In the genomic region with DNA sequence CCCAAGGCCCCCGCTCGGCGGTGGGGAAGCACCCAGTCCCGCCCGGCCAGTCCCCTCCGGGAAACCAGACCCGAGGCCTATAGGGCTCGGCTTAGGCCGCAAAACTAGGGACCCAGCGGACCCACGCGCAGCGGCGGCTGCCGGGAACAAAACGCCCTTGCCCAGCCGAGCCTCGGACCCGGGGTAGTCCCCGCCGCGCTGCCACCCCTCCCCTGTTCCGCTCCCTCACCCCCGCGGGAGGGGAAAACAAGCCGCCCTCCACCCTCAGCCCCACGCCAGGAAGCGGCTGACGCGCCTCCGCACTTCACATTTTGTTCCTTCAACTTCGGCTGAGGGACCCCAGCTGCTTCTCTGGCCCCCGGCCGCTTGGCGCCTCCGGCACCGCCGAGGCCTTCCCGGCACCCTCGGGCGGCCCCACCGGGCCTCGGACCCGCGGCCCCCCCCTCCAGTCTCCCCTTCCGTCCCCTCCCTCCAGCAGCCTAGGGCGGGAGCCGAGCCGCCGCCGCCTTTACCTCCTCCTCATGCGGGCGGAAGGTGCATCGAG, we compare ENCODE assay signal across 8 cellular contexts. TPM values are rescaled to one million over a fixed set of nuclear protein-coding genes. Genes with fewer than 3 reads are reported as not detected.
DNase-seq lines count a peak whose midpoint lies in the region; ATAC-seq, FAIRE-seq and TF ChIP-seq lines count a peak whose summit lies in the region.

No MANE protein-coding gene starts in this region.

- H2BK15ac ChIP-seq in H9 (ENCODE audit: low read depth, low read length) = no peak overlapping the region
- no peak overlapping the region for H2BK15ac ChIP-seq in H1 (ENCODE audit: low read length)

- H4K5ac ChIP-seq in H9 (ENCODE audit: insufficient read length, low read depth, low read length) (no peak overlapping the region), H1 (ENCODE audit: insufficient read length, low read depth, low read length) (peak overlapping the region; percentile 27)

- no peak for TF ChIP-seq POLR2A in H1 (IDR thresholded peaks at IDR 0.05; ENCODE audit: control extremely low read depth in 1 of 2, low read depth in 2 of 2, low read length in 2 of 2)

- H3K27ac ChIP-seq in H9 (ENCODE audit: insufficient read length, low read depth, low read length) = no peak overlapping the region
- peak overlapping the region; percentile 84; the same call in 1 of the 2 replicates for H3K27ac ChIP-seq in H1 (ENCODE audit: low read depth, low read length)

- TF ChIP-seq CTCF in GM10266 (IDR thresholded peaks at IDR 0.05; ENCODE audit: control insufficient read depth, insufficient read depth, low read depth, missing control alignments) = no peak
- no peak for TF ChIP-seq CTCF in H9 (conservative IDR thresholded peaks at IDR 0.05)
- TF ChIP-seq CTCF in LNCaP clone FGC (IDR thresholded peaks at IDR 0.05; ENCODE audit: control insufficient read depth, extremely low read depth, insufficient read depth) = no peak
- no peak for TF ChIP-seq CTCF in H1 (IDR thresholded peaks at IDR 0.05; ENCODE audit: control extremely low read depth in 1 of 3, insufficient read depth in 1 of 3, low read depth in 1 of 3, low read length in 3 of 3)

- H3K27me3 Mint-ChIP-seq in H9 (ENCODE audit: low read depth) = no peaks in the 10 kb centered on the region
- H3K27me3 Mint-ChIP-seq in activated CD8-positive, alpha-beta T cell treated with anti-CD3 and anti-CD28 coated beads, Interleukin-2, amount 10 ng/mL, durations not matched to agents 7 days and 5 days (ENCODE audit: low read depth) = no peaks in the 10 kb centered on the region

- peak overlapping the region; percentile 84 to 89 for H3K4me3 Mint-ChIP-seq in H9
- H3K4me3 Mint-ChIP-seq in activated CD8-positive, alpha-beta T cell treated with anti-CD3 and anti-CD28 coated beads, Interleukin-2, amount 10 ng/mL, durations not matched to agents 7 days and 5 days = peak overlapping the region; percentile 94

- H2AFZ ChIP-seq in H9 (ENCODE audit: low read length) (no peak overlapping the region), H1 (ENCODE audit: low read length) (no peak overlapping the region)

- peak overlapping the region; percentile 84 for H4K91ac ChIP-seq in H9 (ENCODE audit: insufficient read length, low read depth, low read length)
- H4K91ac ChIP-seq in H1 (replicated peaks; ENCODE audit: insufficient read length, low read length) = no peak overlapping the region

- peaks cover 4% of the 10 kb centered on the region for H3K23me2 ChIP-seq in H9 (ENCODE audit: insufficient read length, low read depth, low read length, poor library complexity, severe bottlenecking)
- H3K23me2 ChIP-seq in H1 (ENCODE audit: low read depth, low read length) = no peaks in the 10 kb centered on the region

- H3K23ac ChIP-seq in H9 (ENCODE audit: insufficient read length, low read depth, low read length) = no peak overlapping the region
- no peak overlapping the region for H3K23ac ChIP-seq in H1 (ENCODE audit: insufficient read length)

- no peak overlapping the region for H2BK120ac ChIP-seq in H9 (ENCODE audit: low read depth, low read length, poor library complexity, severe bottlenecking)
- no peak overlapping the region for H2BK120ac ChIP-seq in H1 (replicated peaks; ENCODE audit: low read depth, low read length)

- no peak overlapping the region for H2BK12ac ChIP-seq in H9 (ENCODE audit: insufficient read length, low read depth, low read length)
- no peak overlapping the region for H2BK12ac ChIP-seq in H1 (ENCODE audit: low read depth, low read length)

- peaks cover 27 to 33% (median 33%) of the 10 kb centered on the region in 3 experiments for H3K36me3 Mint-ChIP-seq in H9 (ENCODE audit: insufficient read depth in 1 of 3, low read depth in 3 of 3)
- H3K36me3 Mint-ChIP-seq in activated CD8-positive, alpha-beta T cell treated with anti-CD3 and anti-CD28 coated beads, Interleukin-2, amount 10 ng/mL, durations not matched to agents 7 days and 5 days (ENCODE audit: low read depth) = peaks cover 31% of the 10 kb centered on the region

- no peak overlapping the region; the same call in 1 of the 2 replicates for H3K4ac ChIP-seq in H9 (ENCODE audit: low read depth, low read length)
- peak overlapping the region; percentile 85 for H3K4ac ChIP-seq in H1 (replicated peaks; ENCODE audit: insufficient read length, low read depth, low read length)

- H3K79me2 ChIP-seq in H9 (ENCODE audit: insufficient read depth, low read length) (peaks cover 19% of the 10 kb centered on the region), H1 (ENCODE audit: control insufficient read depth in 1 of 2, insufficient read depth in 2 of 2, low read length in 2 of 2) (peaks cover 19 to 46% of the 10 kb centered on the region in 2 experiments)

- H2BK20ac ChIP-seq in H9 (ENCODE audit: low read depth, low read length, poor library complexity, severe bottlenecking) = no peak overlapping the region
- H2BK20ac ChIP-seq in H1 (ENCODE audit: low read length) = no peak overlapping the region

- H3K4me1 ChIP-seq in H9 (ENCODE audit: insufficient read depth, low read length) = no peaks in the 10 kb centered on the region; the same call in 1 of the 2 replicates
- H3K4me1 ChIP-seq in H1 (replicated peaks in 1 of 4; ENCODE audit: control insufficient read depth in 3 of 4, insufficient read depth in 4 of 4, low read length in 3 of 4) = peaks cover 0 to 2% (median 1%) of the 10 kb centered on the region in 4 experiments; a peak in 3 of 7 replicates

- H3K9me3 ChIP-seq in H9 (ENCODE audit: control insufficient read depth, low read depth, low read length) (no peaks in the 10 kb centered on the region), H1 (ENCODE audit: insufficient read depth in 2 of 2, low read depth in 1 of 2, low read length in 1 of 2) (no peaks in the 10 kb centered on the region)

- H3K9ac ChIP-seq in H9 (ENCODE audit: extremely low read depth, insufficient read length, low read length) (peak overlapping the region; percentile 89), H1 (replicated peaks in 1 of 4; ENCODE audit: extremely low read depth in 1 of 4, low read depth in 3 of 4, low read length in 3 of 4) (peak overlapping the region; percentile 39 to 88 (median 82); a peak in 6 of 7 replicates)

- H3T11ph ChIP-seq in H9 (ENCODE audit: low read length) = no peak overlapping the region

- H2AK5ac ChIP-seq in H9 (ENCODE audit: insufficient read length, low read length) (no peak overlapping the region), H1 (ENCODE audit: low read depth, low read length) (no peak overlapping the region)

- H3K27me3 ChIP-seq in H9 (ENCODE audit: insufficient read depth, low read length) (no peaks in the 10 kb centered on the region), H1 (replicated peaks in 1 of 4; ENCODE audit: control insufficient read depth in 3 of 4, extremely low read depth in 1 of 4, insufficient read depth in 3 of 4, low read length in 3 of 4) (no peaks in the 10 kb centered on the region)

- H3K4me3 ChIP-seq in LNCaP clone FGC (ENCODE audit: low read depth, low read length) (peak overlapping the region; percentile 95), H1 (ENCODE audit: extremely low read depth in 1 of 4, insufficient read depth in 2 of 4, low read depth in 3 of 4, low read length in 4 of 4) (peak overlapping the region; percentile 59 to 95 (median 79))

- TF ChIP-seq RAD21 in H1 (IDR thresholded peaks at IDR 0.05 in 1 of 2, conservative IDR thresholded peaks at IDR 0.05 in 1 of 2; ENCODE audit: low read depth in 2 of 2, low read length in 2 of 2) = no peak

- peaks cover 3% of the 10 kb centered on the region for H3K79me1 ChIP-seq in H9 (ENCODE audit: insufficient read depth, low read depth, low read length, poor library complexity, severe bottlenecking)
- peaks cover 2% of the 10 kb centered on the region; the same call in 1 of the 2 replicates for H3K79me1 ChIP-seq in H1 (ENCODE audit: low read depth, low read length)

- peak overlapping the region; percentile 94 for H3K14ac ChIP-seq in H9 (ENCODE audit: insufficient read depth, low read length)
- no peak overlapping the region for H3K14ac ChIP-seq in H1 (ENCODE audit: insufficient read length)

- peaks cover 19 to 21% of the 10 kb centered on the region in 2 experiments for H3K4me1 Mint-ChIP-seq in H9
- H3K4me1 Mint-ChIP-seq in activated CD8-positive, alpha-beta T cell treated with anti-CD3 and anti-CD28 coated beads, Interleukin-2, amount 10 ng/mL, durations not matched to agents 7 days and 5 days (ENCODE audit: low read depth) = peaks cover 42% of the 10 kb centered on the region

- FAIRE-seq in H1 (lab: Jason Lieb, UNC) = no peak

- H2BK5ac ChIP-seq in H9 (ENCODE audit: insufficient read length, low read length) (no peak overlapping the region), H1 (ENCODE audit: low read depth, low read length) (no peak overlapping the region; the same call in 1 of the 2 replicates)

- DNase-seq in GM10266 (ENCODE audit: extremely low spot score) = peak; percentile 58
- DNase-seq in H9 = peak; percentile 33
- DNase-seq in LNCaP clone FGC (ENCODE audit: low read depth) = no peak
- DNase-seq in activated CD8-positive, alpha-beta T cell treated with anti-CD3 and anti-CD28 coated beads, Interleukin-2, amount 10 ng/mL, durations not matched to agents 7 days and 5 days = no peak
- no peak for DNase-seq in H1 (ENCODE audit: low read depth in 1 of 2, low spot score in 2 of 2)
- peak; percentile 42 for DNase-seq in midbrain (lab: John Stamatoyannopoulos, UW)
- DNase-seq in stimulated activated CD8-positive, alpha-beta memory T cell treated with anti-CD3 and anti-CD28 coated beads, Interleukin-4, amount 100 ng/mL, for 24 hours (ENCODE audit: low read depth) = peak; percentile 37
- DNase-seq in NCI-H2107 treated with DMSO at 0.1 percent for 48 hours (lab: John Stamatoyannopoulos, UW; ENCODE audit: unreplicated experiment) = no peak

- H4K20me1 ChIP-seq in H9 (ENCODE audit: control insufficient read depth, insufficient read depth, insufficient read length) (no peaks in the 10 kb centered on the region), H1 (replicated peaks in 1 of 2; ENCODE audit: control insufficient read depth in 1 of 2, insufficient read depth in 2 of 2, low read length in 2 of 2) (peaks cover 5 to 6% of the 10 kb centered on the region in 2 experiments)

- H4K8ac ChIP-seq in H9 (replicated peaks; ENCODE audit: insufficient read length, low read depth, low read length) (no peak overlapping the region), H1 (ENCODE audit: extremely low read depth, insufficient read depth, low read length) (peak overlapping the region; percentile 95)

- H3K56ac ChIP-seq in H9 (ENCODE audit: insufficient read length, low read depth, low read length) (no peak overlapping the region), H1 (replicated peaks; ENCODE audit: insufficient read length, low read depth, low read length) (no peak overlapping the region)

- H3K9me3 Mint-ChIP-seq in H9 = no peaks in the 10 kb centered on the region
- no peaks in the 10 kb centered on the region for H3K9me3 Mint-ChIP-seq in activated CD8-positive, alpha-beta T cell treated with anti-CD3 and anti-CD28 coated beads, Interleukin-2, amount 10 ng/mL, durations not matched to agents 7 days and 5 days (ENCODE audit: insufficient read depth)

- no peak for TF ChIP-seq EP300 in H1 (IDR thresholded peaks at IDR 0.05; ENCODE audit: borderline replicate concordance in 1 of 2, low read depth in 2 of 2, low read length in 2 of 2)

- H3K36me3 ChIP-seq in H1 (ENCODE audit: control insufficient read depth in 2 of 4, insufficient read depth in 4 of 4, low read length in 3 of 4) = peaks cover 5 to 21% (median 14%) of the 10 kb centered on the region in 4 experiments; a peak in 6 of 8 replicates

- peak overlapping the region in 1 of 3 experiments; percentile 17; a peak in 1 of 7 replicates for H3K27ac Mint-ChIP-seq in H9
- peak overlapping the region; percentile 86 for H3K27ac Mint-ChIP-seq in activated CD8-positive, alpha-beta T cell treated with anti-CD3 and anti-CD28 coated beads, Interleukin-2, amount 10 ng/mL, durations not matched to agents 7 days and 5 days

- H3K4me2 ChIP-seq in H9 (ENCODE audit: insufficient read depth, insufficient read length, low read length) (peak overlapping the region; percentile 60), H1 (ENCODE audit: insufficient read depth in 1 of 2, low read depth in 2 of 2, low read length in 2 of 2) (peak overlapping the region in 1 of 2 experiments; percentile 87)

- POLR2A ChIA-PET in activated CD8-positive, alpha-beta T cell treated with anti-CD3 and anti-CD28 coated beads, Interleukin-2, amount 10 ng/mL, durations not matched to agents 7 days and 5 days (lab: Charles Lee) = interaction anchor here (1.0 kb wide), 1 partner anchor 79 kb away, joined by 3 read pairs; no protein-coding TSS in a partner anchor
- POLR2A ChIA-PET in H1 (lab: Charles Lee; ENCODE audit: partially characterized antibody) = no interaction called here

- peak; percentile 18 for ATAC-seq in activated CD8-positive, alpha-beta T cell treated with anti-CD3 and anti-CD28 coated beads, Interleukin-2, amount 10 ng/mL, durations not matched to agents 7 days and 5 days

- CTCF ChIA-PET in activated CD8-positive, alpha-beta T cell treated with anti-CD3 and anti-CD28 coated beads, Interleukin-2, amount 10 ng/mL, durations not matched to agents 7 days and 5 days (lab: Charles Lee) = no interaction called here
- CTCF ChIA-PET in H1 (lab: Charles Lee; ENCODE audit: partially characterized antibody) = interaction anchor here (1.5 kb wide), 1 partner anchor 79 kb away, joined by 4 read pairs; the partner anchor contains the start of gene N4BP2

- WGBS in H9 (ENCODE audit: extremely low coverage, insufficient read length, low lambda C conversion rate) = no CpG with 5 or more reads among the region's 54 CpGs
- WGBS in H1 (ENCODE audit: extremely low coverage in 1 of 2, insufficient coverage in 1 of 2, insufficient read length in 1 of 2, insufficient replicate concordance in 2 of 2, low coverage in 1 of 2, low lambda C conversion rate in 2 of 2, missing lambda C conversion rate in 1 of 2), 2 experiments = 0% methylated on average over 2 of the region's 54 CpGs; no CpG with 5 or more reads in 1 of the 2 experiments

- H3K18ac ChIP-seq in H9 (ENCODE audit: insufficient read length, low read depth, low read length) (peak overlapping the region; percentile 93), H1 (ENCODE audit: extremely low read depth, low read length) (peak overlapping the region; percentile 42)

RNA-seq across cellular contexts. Expression of gene PDS5A, which starts 0.7 kb away (rescaled TPM):
- 65.0 and 65.4 TPM in 2 replicates for total RNA-seq in H9 (2021)
- 100 to 1,000 TPM; 120 to 126 TPM for total RNA-seq in activated CD8-positive, alpha-beta T cell treated with anti-CD3 and anti-CD28 coated beads, Interleukin-2, amount 10 ng/mL, durations not matched to agents 7 days and 5 days
- total RNA-seq in H1 (2021; fragmentation: NEBNext Ultra II Directional; extraction: Animal tissue kit (Norgen Biotek cat#: 25700)) = 73.8 and 76.6 TPM in 2 replicates
- polyA plus RNA-seq in H1 (2011; rRNA removed) = 10.1 and 15.5 TPM in 2 replicates
- 21.8 TPM for polyA plus RNA-seq in H1 (2011; cell fraction: cytosol; rRNA removed)
- polyA plus RNA-seq in H1 (2011; cell fraction: nucleus; rRNA removed) = 15.1 TPM
- 19.9 to 69.7 TPM (median 27.8 TPM) in 4 replicates for polyA plus RNA-seq in H1 (2012, experiment 1 of 2)
- polyA plus RNA-seq in H1 (2012, experiment 2 of 2) = 1.6 TPM
- polyA plus RNA-seq in H1 (2013, experiment 1 of 2) = 30.6 TPM
- 29.6 TPM for polyA plus RNA-seq in H1 (2013, experiment 2 of 2)
- polyA minus RNA-seq in H1 (2011; rRNA and poly(A)+ RNA removed) = 66.4 and 101 TPM in 2 replicates
- 82.9 TPM for polyA minus RNA-seq in H1 (2011; cell fraction: cytosol; rRNA and poly(A)+ RNA removed)
- polyA minus RNA-seq in H1 (2011; cell fraction: nucleus; rRNA and poly(A)+ RNA removed) = 150 TPM

Comparison
In these comparisons a context has a peak if more than half of its experiments do, and no peak if none do; other contexts are left out.
1. DNase-seq: peak in GM10266 (single experiment), H9 (single experiment), midbrain (single experiment) and stimulated activated CD8-positive, alpha-beta memory T cell treated with anti-CD3 and anti-CD28 coated beads, Interleukin-4, amount 100 ng/mL, for 24 hours (single experiment); none in LNCaP clone FGC (single experiment), activated CD8-positive, alpha-beta T cell treated with anti-CD3 and anti-CD28 coated beads, Interleukin-2, amount 10 ng/mL, durations not matched to agents 7 days and 5 days (single experiment), H1 (0 of 2) and NCI-H2107 treated with DMSO at 0.1 percent for 48 hours (single experiment).